Comparison of ENCODE assay signal across 8 cellular contexts in genomic region chr9:21591221-21592062, GRCh38.
DNase-seq lines count a peak whose midpoint lies in the region; FAIRE-seq and TF ChIP-seq lines count a peak whose summit lies in the region.

No MANE protein-coding gene starts in this region.

- CTCF ChIA-PET in RWPE1 (lab: Yijun Ruan, JAX): interaction anchor here (0.6 to 0.8 kb wide), 4 partner anchors 11 to 267 kb away, joined by 3 read pairs; no protein-coding TSS in a partner anchor

- POLR2A ChIA-PET in RWPE1 (lab: Yijun Ruan, JAX; ENCODE audit: low non-redundant PET): interaction anchor here (0.7 to 0.9 kb wide), 2 partner anchors 33 to 86 kb away, joined by 3 read pairs; no protein-coding TSS in a partner anchor

- H3K4me1 ChIP-seq in kidney (ENCODE audit: control insufficient read depth in 1 of 2, insufficient read depth in 1 of 2, low read depth in 1 of 2, low read length in 2 of 2): no peaks in the 10 kb centered on the region

- intact Hi-C loops in kidney (cut with DNase I): no loop called here

- no peaks in the 10 kb centered on the region for H3K9me3 ChIP-seq in kidney (ENCODE audit: control insufficient read depth in 1 of 2, low read length in 2 of 2)

- no peaks in the 10 kb centered on the region for H3K36me3 ChIP-seq in kidney (ENCODE audit: control insufficient read depth in 1 of 2, insufficient read depth in 2 of 2, low read length in 2 of 2)

- no peak overlapping the region for H3K9ac ChIP-seq in kidney (ENCODE audit: low read length in 2 of 2)

- FAIRE-seq in kidney (lab: Jason Lieb, UNC): no peak

- peak overlapping the region; percentile 75 for H3K27ac ChIP-seq in RWPE1
- H3K27ac ChIP-seq in kidney (ENCODE audit: low read depth in 2 of 2, low read length in 2 of 2): no peak overlapping the region

- no peak overlapping the region for H3K4me3 ChIP-seq in kidney (ENCODE audit: low read length in 2 of 2)

- peak; percentile 95 for DNase-seq in AG08395 (ENCODE audit: low spot score)
- DNase-seq in GOT3 (lab: John Stamatoyannopoulos, UW): peak; percentile 17
- DNase-seq in RWPE1 (ENCODE audit: low spot score): peak; percentile 87
- peak; percentile 99 for DNase-seq in amniotic epithelial cell (ENCODE audit: low read depth)
- DNase-seq in kidney: peak; percentile 59
- DNase-seq in stimulated activated CD8-positive, alpha-beta memory T cell treated with anti-CD3 and anti-CD28 coated beads, Interleukin-12 subunit alpha, Interleukin-12 subunit beta, amount 100 ng/mL, for 4 hours (ENCODE audit: low read depth): peak; percentile 33
- DNase-seq in DMS79 treated with DMSO at 0.1 percent for 48 hours (lab: John Stamatoyannopoulos, UW): no peak
- DNase-seq in DMS153 (lab: John Stamatoyannopoulos, UW): no peak

- no peak for TF ChIP-seq CTCF in RWPE1 (conservative IDR thresholded peaks at IDR 0.05; ENCODE audit: low read depth)
- TF ChIP-seq CTCF in kidney (IDR thresholded peaks at IDR 0.05; ENCODE audit: borderline replicate concordance, extremely low read depth, insufficient read depth): no peak

Comparison
In these comparisons a context has a peak if more than half of its experiments do, and no peak if none do; other contexts are left out.
1. DNase-seq: peak in AG08395 (single experiment), GOT3 (single experiment), RWPE1 (single experiment), amniotic epithelial cell (single experiment), kidney (single experiment) and stimulated activated CD8-positive, alpha-beta memory T cell treated with anti-CD3 and anti-CD28 coated beads, Interleukin-12 subunit alpha, Interleukin-12 subunit beta, amount 100 ng/mL, for 4 hours (single experiment); none in DMS79 treated with DMSO at 0.1 percent for 48 hours (single experiment) and DMS153 (single experiment).